Comparison of ENCODE assay signal across 9 cellular contexts in the genomic region with DNA sequence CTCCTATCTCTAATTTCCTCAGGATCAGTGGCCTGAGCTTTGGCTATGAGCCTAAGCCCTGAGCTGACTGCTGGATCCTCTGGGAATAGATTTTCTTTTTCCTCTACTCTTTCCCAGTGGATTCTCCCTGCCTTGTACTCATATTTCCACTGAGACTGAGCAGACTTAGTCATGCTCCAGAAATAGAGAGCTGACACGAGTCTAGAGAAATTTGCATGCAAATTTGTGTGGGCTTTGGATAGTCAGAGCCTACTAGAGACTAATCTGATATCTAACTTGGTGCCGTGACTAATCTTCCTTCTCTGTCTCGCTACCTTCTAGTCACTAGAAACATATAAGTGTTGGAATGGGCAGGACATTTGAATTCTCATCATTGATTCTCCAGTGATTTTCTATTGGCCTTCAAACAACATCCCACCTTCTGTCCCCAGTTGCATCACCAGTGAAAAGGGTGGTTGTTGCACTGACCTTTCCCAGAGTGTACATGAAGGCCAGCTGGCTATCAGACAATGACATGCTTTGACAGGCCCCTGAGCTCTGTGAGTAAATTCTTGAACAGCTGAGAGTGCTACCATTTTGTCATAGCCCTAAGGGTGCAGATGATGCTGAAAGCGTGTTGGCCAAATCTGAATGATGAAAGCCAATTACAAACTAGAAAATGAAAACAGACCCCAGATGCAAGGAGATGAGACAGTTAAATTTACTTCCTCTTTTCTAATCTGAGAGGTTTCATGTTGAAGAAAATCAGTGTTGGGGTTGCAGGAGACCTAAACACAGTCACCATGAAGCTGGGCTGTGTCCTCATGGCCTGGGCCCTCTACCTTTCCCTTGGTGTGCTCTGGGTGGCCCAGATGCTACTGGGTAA. TPM values are rescaled to one million over a fixed set of nuclear protein-coding genes. Genes with fewer than 3 reads are reported as not detected.
DNase-seq lines count a peak whose midpoint lies in the region; ATAC-seq and TF ChIP-seq lines count a peak whose summit lies in the region.
"Had no signal": no experiment of that assay in that cellular context is flagged by ENCODE, and none has a peak within 500 bp of the region (broad histone marks: within the 10 kb centered on the region; RNA-seq: fewer than 3 reads in every experiment).

FCRLA (plus strand) TSS at position 747 of the 865 bp plus-strand sequence; CDS start at position 783, 36 bp downstream.

- TF ChIP-seq CTCF in AG04450 (IDR thresholded peaks at IDR 0.05; ENCODE audit: low read depth, low read length) (no peak), SK-N-SH (IDR thresholded peaks at IDR 0.05) (no peak), esophagus muscularis mucosa (IDR thresholded peaks at IDR 0.05) (no peak)

- H3K4me2 ChIP-seq in SK-N-SH, result peak within 1 kb of the TSS; percentile 66

- no peak for TF ChIP-seq RAD21 in SK-N-SH (IDR thresholded peaks at IDR 0.05; ENCODE audit: low read length)

- H3K9me3 ChIP-seq in AG04450 (ENCODE audit: control insufficient read depth, insufficient read depth, low read length), result 0 out of 2 replicates have a peak, but pooled peaks cover 4% of the 10 kb centered on the region
- H3K9me3 ChIP-seq in SK-N-SH, result no peaks in the 10 kb centered on the region
- no peaks in the 10 kb centered on the region for H3K9me3 ChIP-seq in esophagus muscularis mucosa

- H3K79me2 ChIP-seq in SK-N-SH (ENCODE audit: insufficient read depth), result no peaks in the 10 kb centered on the region

- in situ Hi-C loops in GM18951 (cut with MboI; ENCODE audit: low sequenced_read_pairs, unreplicated experiment), result no loop called here

- H3K36me3 ChIP-seq in SK-N-SH (replicated peaks in 1 of 2; ENCODE audit: control insufficient read depth in 1 of 2, insufficient read depth in 2 of 2, low read length in 1 of 2), result no peaks in the 10 kb centered on the region
- H3K36me3 ChIP-seq in esophagus muscularis mucosa, result no peaks in the 10 kb centered on the region

- TF ChIP-seq EP300 in SK-N-SH (IDR thresholded peaks at IDR 0.05; ENCODE audit: borderline replicate concordance in 1 of 2, low read depth in 1 of 2, low read length in 1 of 2) (0 out of 4 replicates have a peak, but pooled peaks of 1 of the 2 experiments have one; percentile 23), esophagus muscularis mucosa (IDR thresholded peaks at IDR 0.05) (no peak)

- no peaks in the 10 kb centered on the region for H3K4me1 Mint-ChIP-seq in immature natural killer cell
- peaks cover 0 to 3% of the 10 kb centered on the region in 2 donors for H3K4me1 Mint-ChIP-seq in effector memory CD8-positive, alpha-beta T cell (ENCODE audit: low read depth in 2 of 2)

- H3K27ac ChIP-seq in AG04450 (ENCODE audit: low read depth, low read length) (peak within 1 kb of the TSS; percentile 90), SK-N-SH (ENCODE audit: low read depth in 2 of 2, low read length in 1 of 2) (peak within 1 kb of the TSS in 1 of 2 experiments; percentile 95; a peak in 2 of 4 replicates), esophagus muscularis mucosa (replicated peaks in 1 of 4) (peak within 1 kb of the TSS in 2 of 4 donors; percentile 10 to 23)

- peaks cover 21% of the 10 kb centered on the region for H3F3A ChIP-seq in SK-N-SH (replicated peaks; ENCODE audit: insufficient read depth)

- 11% methylated on average over 4 of the region's 4 CpGs for WGBS in SK-N-SH (ENCODE audit: low lambda C conversion rate)
- WGBS in esophagus muscularis mucosa, result 43% methylated on average over 4 of the region's 4 CpGs

- CTCF ChIA-PET in AG04450 (lab: Charles Lee), result interaction anchor here (1.0 to 1.1 kb wide), 2 partner anchors 20 to 32 kb away, joined by 3 read pairs; no protein-coding TSS in a partner anchor
- CTCF ChIA-PET in SK-N-SH (lab: Yijun Ruan, JAX), result no interaction called here

- H3K27ac Mint-ChIP-seq in immature natural killer cell, result no peak within 1 kb of the TSS
- H3K27ac Mint-ChIP-seq in effector memory CD8-positive, alpha-beta T cell, result no peak within 1 kb of the TSS

- no peak within 1 kb of the TSS for H3K4me3 Mint-ChIP-seq in immature natural killer cell
- no peak within 1 kb of the TSS for H3K4me3 Mint-ChIP-seq in effector memory CD8-positive, alpha-beta T cell

- POLR2A ChIA-PET in AG04450 (lab: Yijun Ruan, JAX) (interaction anchor here (0.6 kb wide), 1 partner anchor 22 kb away, joined by 7 read pairs; no protein-coding TSS in a partner anchor), SK-N-SH (lab: Yijun Ruan, JAX) (no interaction called here)

- no peaks in the 10 kb centered on the region for H3K27me3 Mint-ChIP-seq in immature natural killer cell (ENCODE audit: low read depth in 3 of 3)
- no peaks in the 10 kb centered on the region for H3K27me3 Mint-ChIP-seq in effector memory CD8-positive, alpha-beta T cell

- H4K20me1 ChIP-seq in SK-N-SH (ENCODE audit: insufficient read depth), result no peaks in the 10 kb centered on the region

- TF ChIP-seq POLR2A in GM18951 (IDR thresholded peaks at IDR 0.05; ENCODE audit: extremely low read depth, insufficient read depth, insufficient read length), result peak; percentile 57
- no peak for TF ChIP-seq POLR2A in esophagus muscularis mucosa (IDR thresholded peaks at IDR 0.05; ENCODE audit: low read depth)

- no peaks in the 10 kb centered on the region for H3K9me2 ChIP-seq in SK-N-SH

- H2AFZ ChIP-seq in SK-N-SH (ENCODE audit: low read depth), result peak within 1 kb of the TSS; percentile 78

- H3K4me1 ChIP-seq in SK-N-SH (ENCODE audit: control insufficient read depth in 1 of 2, insufficient read depth in 2 of 2, low read depth in 1 of 2, low read length in 1 of 2), result peaks cover 0 to 4% of the 10 kb centered on the region in 2 experiments; a peak in 1 of 4 replicates
- H3K4me1 ChIP-seq in esophagus muscularis mucosa, result no peaks in the 10 kb centered on the region

- H3K4me3 ChIP-seq in AG04450 (ENCODE audit: low read depth, low read length), result no peak within 1 kb of the TSS
- no peak within 1 kb of the TSS for H3K4me3 ChIP-seq in SK-N-SH (ENCODE audit: low read depth in 2 of 2, low read length in 1 of 2)
- H3K4me3 ChIP-seq in esophagus muscularis mucosa, result no peak within 1 kb of the TSS

- peaks cover 0 to 6% (median 0%) of the 10 kb centered on the region in 3 donors for H3K36me3 Mint-ChIP-seq in immature natural killer cell
- H3K36me3 Mint-ChIP-seq in effector memory CD8-positive, alpha-beta T cell (ENCODE audit: insufficient read depth), result no peaks in the 10 kb centered on the region

- DNase-seq in AG04450 (ENCODE audit: low read depth, low spot score), result peak; percentile 70
- no peak for DNase-seq in SK-N-SH
- DNase-seq in iris pigment epithelial cell (ENCODE audit: low read depth), result peak; percentile 88
- DNase-seq in immature natural killer cell, result no peak
- DNase-seq in effector memory CD8-positive, alpha-beta T cell, result no peak
- DNase-seq in esophagus muscularis mucosa (ENCODE audit: extremely low spot score), result no peak

- no peaks in the 10 kb centered on the region for H3K27me3 ChIP-seq in AG04450 (ENCODE audit: control insufficient read depth, insufficient read depth, low read length)
- no peaks in the 10 kb centered on the region; the same call in 1 of the 2 replicates for H3K27me3 ChIP-seq in SK-N-SH (ENCODE audit: insufficient read depth)
- peaks cover 0 to 10% (median 0%) of the 10 kb centered on the region in 4 donors for H3K27me3 ChIP-seq in esophagus muscularis mucosa

- H3K9ac ChIP-seq in SK-N-SH, result peak within 1 kb of the TSS; percentile 48; the same call in 1 of the 2 replicates

- H3K9me3 Mint-ChIP-seq in immature natural killer cell, result no peaks in the 10 kb centered on the region
- H3K9me3 Mint-ChIP-seq in effector memory CD8-positive, alpha-beta T cell, result no peaks in the 10 kb centered on the region

- peak; percentile 61 for ATAC-seq in HG03066 (IDR thresholded peaks at IDR 0.05; ENCODE audit: low read depth, unreplicated experiment)
- ATAC-seq in effector memory CD8-positive, alpha-beta T cell (replicated peaks), result no peak

- intact Hi-C loops in esophagus muscularis mucosa (cut with DNase I), result no loop called here

TF ChIP-seq in SK-N-SH, 30 proteins besides CTCF, POLR2A, EP300 and RAD21 (continues in another document):
- TF ChIP-seq JUND (IDR thresholded peaks at IDR 0.05) (no peak), SIN3A (IDR thresholded peaks at IDR 0.05; ENCODE audit: borderline replicate concordance, low read depth, low read length) (no peak), MEF2A (IDR thresholded peaks at IDR 0.05; ENCODE audit: borderline replicate concordance, low read depth) (peak; percentile 99), GABPA (IDR thresholded peaks at IDR 0.05; ENCODE audit: low read depth) (no peak), NFIC (IDR thresholded peaks at IDR 0.05; ENCODE audit: borderline replicate concordance) (no peak), FOSL2 (IDR thresholded peaks at IDR 0.05; ENCODE audit: borderline replicate concordance, low read depth) (peak; percentile 67; the same call in 1 of the 2 replicates), RXRA (IDR thresholded peaks at IDR 0.05; ENCODE audit: borderline replicate concordance, low read depth) (no peak), USF1 (IDR thresholded peaks at IDR 0.05; ENCODE audit: borderline replicate concordance, low read depth) (no peak), RFX5 (IDR thresholded peaks at IDR 0.05; ENCODE audit: low read length) (no peak), POLR2AphosphoS5 (IDR thresholded peaks at IDR 0.05; ENCODE audit: low read depth, low read length) (no peak)
- TF ChIP-seq, protein P1, sequence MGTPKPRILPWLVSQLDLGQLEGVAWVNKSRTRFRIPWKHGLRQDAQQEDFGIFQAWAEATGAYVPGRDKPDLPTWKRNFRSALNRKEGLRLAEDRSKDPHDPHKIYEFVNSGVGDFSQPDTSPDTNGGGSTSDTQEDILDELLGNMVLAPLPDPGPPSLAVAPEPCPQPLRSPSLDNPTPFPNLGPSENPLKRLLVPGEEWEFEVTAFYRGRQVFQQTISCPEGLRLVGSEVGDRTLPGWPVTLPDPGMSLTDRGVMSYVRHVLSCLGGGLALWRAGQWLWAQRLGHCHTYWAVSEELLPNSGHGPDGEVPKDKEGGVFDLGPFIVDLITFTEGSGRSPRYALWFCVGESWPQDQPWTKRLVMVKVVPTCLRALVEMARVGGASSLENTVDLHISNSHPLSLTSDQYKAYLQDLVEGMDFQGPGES (IDR thresholded peaks at IDR 0.05; ENCODE audit: low read depth, low read length), result no peak

RNA-seq across cellular contexts. Expression of gene FCRLA, which starts in this region (rescaled TPM):
- polyA plus RNA-seq in AG04450 (2011; rRNA removed) (0.12 and 0.15 TPM in 2 replicates), SK-N-SH (2012; rRNA removed) (0.10 and 0.13 TPM in 2 replicates), immature natural killer cell (under 1 TPM; 0.36 to 0.48 (median 0.42) TPM)
- polyA minus RNA-seq in AG04450 (2011; rRNA and poly(A)+ RNA removed), result 0.30 TPM in 1 of 2 replicates, not detected in the other
- 0.10 and 0.12 TPM in 2 replicates for polyA plus RNA-seq in SK-N-SH (2012; cell fraction: cytosol; rRNA removed)
- 0.04 and 0.05 TPM in 2 replicates for polyA plus RNA-seq in SK-N-SH (2012; cell fraction: nucleus; rRNA removed)
- under 1 TPM in 2 of 4 donors, not detected in 2; 0.33 to 0.75 TPM for total RNA-seq in esophagus muscularis mucosa
- total RNA-seq: glomerular endothelial cell had no signal

Comparison
In these comparisons a context has a peak if more than half of its experiments do, and no peak if none do; other contexts are left out.
1. Peak in DNase-seq and H3K27ac ChIP-seq in AG04450; RNA of the gene not detected or under 1 TPM.